Comparison of ENCODE assay signal across 11 cellular contexts in the genomic region with DNA sequence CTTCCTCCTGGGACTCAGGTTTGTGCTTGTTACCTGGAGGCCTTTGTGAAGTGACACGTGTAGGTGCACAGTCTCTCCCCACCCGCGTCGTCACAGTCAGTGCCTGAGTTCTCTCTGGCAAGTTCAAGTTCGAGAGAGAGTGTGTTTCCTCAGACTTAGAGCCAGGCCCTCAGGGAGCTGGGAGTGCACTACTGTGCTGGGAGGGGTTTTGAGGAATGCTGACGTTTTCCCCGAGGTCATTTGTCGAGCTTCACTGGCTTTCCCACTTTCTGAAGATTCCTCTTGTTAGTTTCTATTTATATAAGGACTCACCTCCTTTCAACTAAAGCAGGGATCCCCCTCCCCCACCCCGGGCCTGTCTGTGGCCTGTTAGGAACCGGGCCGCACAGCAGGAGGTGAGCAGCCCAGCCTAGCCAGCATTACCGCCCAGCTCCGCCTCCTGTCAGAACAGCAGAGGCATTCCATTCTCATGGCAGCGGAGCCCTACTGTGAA.
DNase-seq lines count a peak whose midpoint lies in the region; ATAC-seq and TF ChIP-seq lines count a peak whose summit lies in the region.
"Had no signal": no experiment of that assay in that cellular context is flagged by ENCODE, and none has a peak within 500 bp of the region (broad histone marks: within the 10 kb centered on the region; RNA-seq: fewer than 3 reads in every experiment).

No MANE protein-coding gene starts in this region.

- CTCF ChIA-PET in MCF 10A (lab: Yijun Ruan, JAX): no interaction called here

- POLR2A ChIA-PET in MCF 10A (lab: Yijun Ruan, JAX): no interaction called here

- peak overlapping the region; percentile 80 to 91 (median 89) for H3K27ac ChIP-seq in thyroid gland

- no peaks in the 10 kb centered on the region for H3K9me3 Mint-ChIP-seq in MCF 10A (ENCODE audit: unreplicated experiment)

- H3K4me3 ChIP-seq in kidney epithelial cell (ENCODE audit: low read depth, low read length): peak overlapping the region; percentile 43
- no peak overlapping the region for H3K4me3 ChIP-seq in thyroid gland (replicated peaks in 1 of 3)

- intact Hi-C loops in MCF 10A (cut with micrococcal nuclease) (no loop called here), thyroid gland (cut with DNase I) (no loop called here), Right ventricle myocardium inferior (cut with DNase I) (no loop called here)

- H3K36me3 Mint-ChIP-seq in MCF 10A (ENCODE audit: insufficient read depth, unreplicated experiment): no peaks in the 10 kb centered on the region

- no peak overlapping the region for H3K27ac Mint-ChIP-seq in MCF 10A (ENCODE audit: low read depth, unreplicated experiment)

- H3K27me3 ChIP-seq in kidney epithelial cell (ENCODE audit: control insufficient read depth, insufficient read depth, low read length): no peaks in the 10 kb centered on the region
- no peaks in the 10 kb centered on the region for H3K27me3 ChIP-seq in thyroid gland

- DNase-seq in NCI-H82 (lab: John Stamatoyannopoulos, UW) (peak; percentile 15), NCI-H82 treated with DMSO at 0.1 percent for 48 hours (lab: John Stamatoyannopoulos, UW; ENCODE audit: unreplicated experiment) (no peak), MCF 10A (ENCODE audit: unreplicated experiment) (peak; percentile 18), kidney epithelial cell (ENCODE audit: low read depth) (peak; percentile 99), thyroid gland (peak; percentile 98 to 99), HuH-7.5 (ENCODE audit: low spot score) (no peak), Right ventricle myocardium inferior (ENCODE audit: missing footprints) (no peak)
- DNase-seq: left cardiac atrium; NCI-H1048; stimulated activated CD4-positive, alpha-beta T cell treated with anti-CD3 and anti-CD28 coated beads, Interleukin-4, amount 100 ng/mL, for 1 hour had no signal

- BruUV-seq in MCF 10A (replicated peaks; lab: Mats Ljungman, UMichigan): no TSS peak

- peaks cover 10 to 11% of the 10 kb centered on the region in 2 donors for H3K4me1 ChIP-seq in thyroid gland

- ATAC-seq in HG03460 (IDR thresholded peaks at IDR 0.05; ENCODE audit: unreplicated experiment): no peak
- ATAC-seq in Right ventricle myocardium inferior: no peak

- H3K9me3 ChIP-seq in thyroid gland: no peaks in the 10 kb centered on the region

- TF ChIP-seq CTCF in MCF 10A (IDR thresholded peaks at IDR 0.05; ENCODE audit: unreplicated experiment) (no peak), kidney epithelial cell (IDR thresholded peaks at IDR 0.05; ENCODE audit: insufficient read depth, low read length, poor library complexity, severe bottlenecking) (no peak), thyroid gland (IDR thresholded peaks at IDR 0.05) (peak in 2 of 6 experiments; percentile 24 to 30)

- no peaks in the 10 kb centered on the region for H3K36me3 ChIP-seq in kidney epithelial cell (ENCODE audit: control insufficient read depth, insufficient read depth, low read length)
- no peaks in the 10 kb centered on the region for H3K36me3 ChIP-seq in thyroid gland

- WGBS in thyroid gland, 2 donors: 2 to 4% methylated on average over 13 to 14 of the region's 14 CpGs

- TF ChIP-seq POLR2A in thyroid gland (IDR thresholded peaks at IDR 0.05): peak in 1 of 2 donors; percentile 93

- H3K4me1 Mint-ChIP-seq in MCF 10A (ENCODE audit: insufficient read depth, unreplicated experiment): no peaks in the 10 kb centered on the region

- H3K4me3 Mint-ChIP-seq in MCF 10A (ENCODE audit: unreplicated experiment): no peak overlapping the region

- H3K27me3 Mint-ChIP-seq in MCF 10A (ENCODE audit: insufficient read depth, unreplicated experiment): peaks cover 73% of the 10 kb centered on the region

Comparison
In these comparisons a context has a peak if more than half of its experiments do, and no peak if none do; other contexts are left out.
1. DNase-seq: peak in NCI-H82 (single experiment), MCF 10A (single experiment), kidney epithelial cell (single experiment) and thyroid gland (2 of 2); none in NCI-H82 treated with DMSO at 0.1 percent for 48 hours (single experiment), HuH-7.5 (single experiment) and Right ventricle myocardium inferior (single experiment).